ENCODE assay signal across 8 cellular contexts in genomic region chr7:105269397-105269796, GRCh38.
DNase-seq lines count a peak whose midpoint lies in the region; ATAC-seq and FAIRE-seq lines count a peak whose summit lies in the region.

No MANE protein-coding gene starts in this region.

- peaks cover 0 to 31% (median 29%) of the 10 kb centered on the region in 5 donors for H3K4me1 ChIP-seq in subcutaneous abdominal adipose tissue (ENCODE audit: control insufficient read depth in 5 of 5, insufficient read depth in 5 of 5, low read length in 5 of 5)

- H3K27me3 ChIP-seq in subcutaneous abdominal adipose tissue (ENCODE audit: control insufficient read depth in 5 of 5, insufficient read depth in 4 of 5, low read length in 5 of 5) = no peaks in the 10 kb centered on the region

- H3K27ac Mint-ChIP-seq in activated naive CD4-positive, alpha-beta T cell treated with anti-CD3 and anti-CD28 coated beads, Interleukin-2, amount 50 U/mL, for 72 hours = peak overlapping the region; percentile 63 to 92

- FAIRE-seq in GM19239 (lab: Jason Lieb, UNC) = no peak

- DNase-seq in activated naive CD4-positive, alpha-beta T cell treated with anti-CD3 and anti-CD28 coated beads, Interleukin-2, amount 50 U/mL, for 72 hours (ENCODE audit: low spot score in 2 of 2) = no peak
- DNase-seq in iris pigment epithelial cell (ENCODE audit: low read depth) = peak; percentile 3
- no peak for DNase-seq in GM19239 (ENCODE audit: insufficient read length, low spot score)
- DNase-seq in NCI-H1436 treated with DMSO at 0.1 percent for 48 hours (lab: John Stamatoyannopoulos, UW) = no peak
- no peak for DNase-seq in stimulated activated CD8-positive, alpha-beta memory T cell treated with anti-CD3 and anti-CD28 coated beads, Interleukin-4, amount 100 ng/mL, for 48 hours

- H3K36me3 Mint-ChIP-seq in activated naive CD4-positive, alpha-beta T cell treated with anti-CD3 and anti-CD28 coated beads, Interleukin-2, amount 50 U/mL, for 72 hours = no peaks in the 10 kb centered on the region

- H3K9ac ChIP-seq in subcutaneous abdominal adipose tissue (ENCODE audit: low read length in 5 of 5) = peak overlapping the region; percentile 84 to 92 (median 86)

- no peaks in the 10 kb centered on the region for H3K9me3 ChIP-seq in subcutaneous abdominal adipose tissue (ENCODE audit: control insufficient read depth in 5 of 5, low read length in 5 of 5)

- no peaks in the 10 kb centered on the region for H3K9me3 Mint-ChIP-seq in activated naive CD4-positive, alpha-beta T cell treated with anti-CD3 and anti-CD28 coated beads, Interleukin-2, amount 50 U/mL, for 72 hours

- no peaks in the 10 kb centered on the region for H3K36me3 ChIP-seq in subcutaneous abdominal adipose tissue (ENCODE audit: control insufficient read depth in 5 of 5, insufficient read depth in 5 of 5, low read length in 5 of 5)

- peak overlapping the region; percentile 56 to 80 (median 71) for H3K4me3 ChIP-seq in subcutaneous abdominal adipose tissue (ENCODE audit: low read depth in 1 of 5, low read length in 5 of 5)

- H3K27ac ChIP-seq in subcutaneous abdominal adipose tissue (ENCODE audit: low read depth, low read length) = peak overlapping the region; percentile 92

- ATAC-seq in GM19395 (IDR thresholded peaks at IDR 0.05; ENCODE audit: unreplicated experiment) = peak; percentile 37
- ATAC-seq in HG03139 (IDR thresholded peaks at IDR 0.05; ENCODE audit: unreplicated experiment) = peak; percentile 13
- peak; percentile 7 to 27 for ATAC-seq in activated naive CD4-positive, alpha-beta T cell treated with anti-CD3 and anti-CD28 coated beads, Interleukin-2, amount 50 U/mL, for 72 hours
